ENCODE assay signal across 10 cellular contexts in the genomic region with DNA sequence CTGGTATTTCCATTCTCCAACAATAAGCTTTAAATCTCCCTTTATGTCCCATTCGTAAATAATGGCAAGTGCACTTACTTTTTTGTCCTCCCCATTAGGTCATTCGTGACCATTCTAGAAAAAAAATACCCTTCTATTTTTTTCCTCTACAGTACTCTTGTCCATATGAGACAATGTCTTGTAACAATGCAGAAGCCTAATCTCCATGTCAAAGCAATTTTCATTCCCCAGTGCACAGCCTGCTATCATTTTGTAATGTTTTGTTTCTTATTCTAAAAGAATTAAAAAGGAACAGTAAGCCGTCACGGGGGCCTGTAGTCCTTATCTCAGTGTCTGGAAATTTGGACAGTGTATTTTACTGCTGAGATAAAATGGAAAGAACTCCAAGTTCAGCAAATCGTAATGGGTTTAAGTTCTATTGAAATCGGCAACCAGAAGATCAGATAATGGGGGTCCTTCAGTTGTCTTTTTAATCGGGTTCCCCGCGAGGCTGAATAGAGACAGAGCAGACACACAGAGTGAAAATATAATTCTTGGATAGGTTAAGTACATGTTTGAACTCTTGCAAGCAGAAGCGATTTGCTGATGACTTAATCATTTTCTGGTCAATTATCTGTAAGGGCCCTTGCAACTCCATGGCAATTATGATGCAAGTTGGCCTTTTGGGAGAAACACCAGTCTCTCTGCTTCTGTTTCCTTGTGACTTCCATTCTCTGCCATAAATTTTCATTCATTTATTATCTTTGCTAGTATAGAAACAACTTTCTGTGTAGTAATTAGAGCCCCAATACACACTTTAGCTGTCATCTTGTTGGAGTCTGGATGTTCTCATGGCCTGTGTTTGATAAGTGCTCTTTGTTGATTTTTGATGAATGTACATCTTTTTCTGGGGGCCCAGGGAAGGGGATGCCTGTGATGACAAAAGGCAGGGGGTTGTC. TPM values are rescaled to one million over a fixed set of nuclear protein-coding genes. Genes with fewer than 3 reads are reported as not detected.
"Had no signal": no experiment of that assay in that cellular context is flagged by ENCODE, and none has a peak within 500 bp of the region (broad histone marks: within the 10 kb centered on the region; RNA-seq: fewer than 3 reads in every experiment).

No MANE protein-coding gene starts in this region.

- H3K4me1 ChIP-seq: psoas muscle had no signal

- DNase-seq: activated CD8-positive, alpha-beta memory T cell treated with anti-CD3 and anti-CD28 coated beads, Interleukin-2, amount 50 U/mL, for 4 hours; activated CD8-positive, alpha-beta T cell treated with anti-CD3 and anti-CD28 coated beads for 36 hours; activated T-cell treated with anti-CD3 and anti-CD28 coated beads, Interleukin-2, amount 50 U/mL, for 72 hours; aorta; left colon; natural killer cell; psoas muscle; stimulated activated CD4-positive, alpha-beta T cell treated with anti-CD3 and anti-CD28 coated beads, Interleukin-2, amount 100 ng/mL, for 48 hours; stimulated activated CD8-positive, alpha-beta memory T cell treated with anti-CD3 and anti-CD28 coated beads, Interleukin-4, amount 100 ng/mL, for 48 hours; stimulated activated naive CD8-positive, alpha-beta T cell treated with anti-CD3 and anti-CD28 coated beads, Interleukin-15, Interleukin-2, amounts not matched to agents 100 U/mL and 50 U/mL, for 24 hours had no signal

- H3K27ac ChIP-seq: psoas muscle had no signal

- H3K9me3 ChIP-seq: psoas muscle had no signal

- H3K4me3 ChIP-seq: psoas muscle had no signal

RNA-seq across cellular contexts. Expression of a gene that starts 22.1 kb away (rescaled TPM):
- total RNA-seq: natural killer cell had no signal
